Comparison of ENCODE assay signal across 12 cellular contexts in genomic region chr3:178518660-178519396, GRCh38. TPM values are rescaled to one million over a fixed set of nuclear protein-coding genes. Genes with fewer than 3 reads are reported as not detected.
DNase-seq lines count a peak whose midpoint lies in the region; ATAC-seq and TF ChIP-seq lines count a peak whose summit lies in the region.
"Had no signal": no experiment of that assay in that cellular context is flagged by ENCODE, and none has a peak within 500 bp of the region (broad histone marks: within the 10 kb centered on the region; RNA-seq: fewer than 3 reads in every experiment).

No MANE protein-coding gene starts in this region.

- no peak for TF ChIP-seq CTCF in brain microvascular endothelial cell (IDR thresholded peaks at IDR 0.05; ENCODE audit: low read depth, low read length, missing control alignments)
- no peak for TF ChIP-seq CTCF in omental fat pad (IDR thresholded peaks at IDR 0.05)

- in situ Hi-C loops in brain microvascular endothelial cell (cut with HindIII; ENCODE audit: low pct_ligation_motif_present, low sequenced_read_pairs): no loop called here

- H3K4me3 ChIP-seq in brain microvascular endothelial cell (ENCODE audit: low read depth, low read length): no peak overlapping the region
- H3K4me3 ChIP-seq: transverse colon had no signal

- no peaks in the 10 kb centered on the region for H3K36me3 ChIP-seq in brain microvascular endothelial cell (replicated peaks)
- H3K36me3 ChIP-seq: transverse colon had no signal

- peaks cover 4% of the 10 kb centered on the region for H3K27me3 Mint-ChIP-seq in activated naive CD8-positive, alpha-beta T cell treated with anti-CD3 and anti-CD28 coated beads for 36 hours
- H3K27me3 Mint-ChIP-seq: activated B cell treated with CpG ODN at 0.5 μM for 24 hours, brain had no signal

- H3K4me1 Mint-ChIP-seq in activated naive CD8-positive, alpha-beta T cell treated with anti-CD3 and anti-CD28 coated beads for 36 hours: no peaks in the 10 kb centered on the region
- H3K4me1 Mint-ChIP-seq: activated B cell treated with CpG ODN at 0.5 μM for 24 hours had no signal

- H3K27ac Mint-ChIP-seq in activated naive CD8-positive, alpha-beta T cell treated with anti-CD3 and anti-CD28 coated beads for 36 hours: no peak overlapping the region
- H3K27ac Mint-ChIP-seq: activated B cell treated with CpG ODN at 0.5 μM for 24 hours, brain had no signal

- H3K4me3 Mint-ChIP-seq in activated naive CD8-positive, alpha-beta T cell treated with anti-CD3 and anti-CD28 coated beads for 36 hours: no peak overlapping the region
- H3K4me3 Mint-ChIP-seq: activated B cell treated with CpG ODN at 0.5 μM for 24 hours, brain had no signal

- H3K9me3 Mint-ChIP-seq in activated naive CD8-positive, alpha-beta T cell treated with anti-CD3 and anti-CD28 coated beads for 36 hours: no peaks in the 10 kb centered on the region
- H3K9me3 Mint-ChIP-seq: activated B cell treated with CpG ODN at 0.5 μM for 24 hours, brain had no signal

- H3K27ac ChIP-seq in brain microvascular endothelial cell: peak overlapping the region; percentile 18
- H3K27ac ChIP-seq: transverse colon had no signal

- DNase-seq in brain microvascular endothelial cell (peak; percentile 29), NK-92 (lab: John Stamatoyannopoulos, UW; ENCODE audit: unreplicated experiment) (no peak), GM03348 (ENCODE audit: low spot score) (no peak), omental fat pad (ENCODE audit: low spot score) (no peak)
- DNase-seq in activated naive CD8-positive, alpha-beta T cell treated with anti-CD3 and anti-CD28 coated beads for 36 hours: no peak
- DNase-seq: activated B cell treated with CpG ODN at 0.5 μM for 24 hours, NCI-H1105, transverse colon had no signal

- peak; percentile 80 for ATAC-seq in GM18502 (IDR thresholded peaks at IDR 0.05; ENCODE audit: poor library complexity, unreplicated experiment)
- peak; percentile 82 for ATAC-seq in GM21423 (IDR thresholded peaks at IDR 0.05; ENCODE audit: unreplicated experiment)
- ATAC-seq in HG03159 (IDR thresholded peaks at IDR 0.05; ENCODE audit: unreplicated experiment): peak; percentile 78
- no peak for ATAC-seq in omental fat pad (ENCODE audit: low FRiP score)

- H3K27me3 ChIP-seq in brain microvascular endothelial cell (replicated peaks): no peaks in the 10 kb centered on the region
- H3K27me3 ChIP-seq: transverse colon had no signal

- no peaks in the 10 kb centered on the region for H3K36me3 Mint-ChIP-seq in activated naive CD8-positive, alpha-beta T cell treated with anti-CD3 and anti-CD28 coated beads for 36 hours
- H3K36me3 Mint-ChIP-seq: brain had no signal

RNA-seq across cellular contexts. Expression of gene KCNMB2, which starts 17.4 kb away (rescaled TPM):
- total RNA-seq in omental fat pad: under 1 TPM in 2 of 4 donors, not detected in 2; 0.24 to 0.65 TPM
- not detected for total RNA-seq in activated naive CD8-positive, alpha-beta T cell treated with anti-CD3 and anti-CD28 coated beads for 36 hours
- total RNA-seq: activated B cell treated with CpG ODN at 0.5 μM for 24 hours had no signal
